1 cellular context compared by ENCODE assay signal in genomic region chrX:85955510-85955909, GRCh38.
TF ChIP-seq lines count a peak whose summit lies in the region.

No MANE protein-coding gene starts in this region.

TF ChIP-seq in SK-N-SH treated with all-trans-retinoic acid at 6 μM for 48 hours, 23 proteins besides CTCF, POLR2A, EP300 and RAD21 (continued from another document):
- TF ChIP-seq ISL1 (CRISPR knock-in tag; IDR thresholded peaks at IDR 0.05) (no peak), CSDC2 (CRISPR knock-in tag; IDR thresholded peaks at IDR 0.05) (no peak), CSRNP3 (CRISPR knock-in tag; IDR thresholded peaks at IDR 0.05) (no peak), TOX (CRISPR knock-in tag; IDR thresholded peaks at IDR 0.05; ENCODE audit: borderline replicate concordance) (no peak), OSR1 (CRISPR knock-in tag; IDR thresholded peaks at IDR 0.05) (no peak), ZNF70 (CRISPR knock-in tag; IDR thresholded peaks at IDR 0.05) (no peak)
